In genomic region chr9:98962181-98962560, GRCh38 we compare ENCODE assay signal across 14 cellular contexts. TPM values are rescaled to one million over a fixed set of nuclear protein-coding genes. Genes with fewer than 3 reads are reported as not detected.
DNase-seq lines count a peak whose midpoint lies in the region; TF ChIP-seq lines count a peak whose summit lies in the region.
"Had no signal": no experiment of that assay in that cellular context is flagged by ENCODE, and none has a peak within 500 bp of the region (broad histone marks: within the 10 kb centered on the region; RNA-seq: fewer than 3 reads in every experiment).

No MANE protein-coding gene starts in this region.

- no peak for TF ChIP-seq CTCF in AG09319 (IDR thresholded peaks at IDR 0.05; ENCODE audit: low read depth, low read length)
- no peak for TF ChIP-seq CTCF in fibroblast of lung (conservative IDR thresholded peaks at IDR 0.05 in 1 of 2, IDR thresholded peaks at IDR 0.05 in 1 of 2; ENCODE audit: low read depth in 1 of 2, low read length in 2 of 2)
- no peak for TF ChIP-seq CTCF in osteoblast (IDR thresholded peaks at IDR 0.05; ENCODE audit: extremely low read depth, low read depth, low read length)

- H3K27ac ChIP-seq in fibroblast of lung (ENCODE audit: insufficient read depth, low read length) (peak overlapping the region; percentile 37), osteoblast (ENCODE audit: low read depth, low read length) (no peak overlapping the region)
- H3K27ac ChIP-seq: parathyroid adenoma had no signal

- H3K9ac ChIP-seq in fibroblast of lung (ENCODE audit: insufficient read depth, low read length) = no peak overlapping the region
- H3K9ac ChIP-seq: parathyroid adenoma had no signal

- H3K4me2 ChIP-seq in fibroblast of lung (ENCODE audit: extremely low read depth, insufficient read depth, low read length) = peak overlapping the region; percentile 29
- peak overlapping the region; percentile 30 for H3K4me2 ChIP-seq in osteoblast (ENCODE audit: insufficient read depth, low read length)

- H3K79me2 ChIP-seq in fibroblast of lung (ENCODE audit: control insufficient read depth, insufficient read depth, low read length) (no peaks in the 10 kb centered on the region), osteoblast (ENCODE audit: insufficient read depth, low read length) (no peaks in the 10 kb centered on the region)
- H3K79me2 ChIP-seq: parathyroid adenoma had no signal

- H3K4me3 ChIP-seq in fibroblast of lung (replicated peaks in 1 of 4; ENCODE audit: control extremely low read depth in 1 of 4, insufficient read depth in 1 of 4, low read depth in 3 of 4, low read length in 4 of 4) (no peak overlapping the region), osteoblast (ENCODE audit: insufficient read depth, low read length) (no peak overlapping the region)
- H3K4me3 ChIP-seq: mucosa of descending colon had no signal

- H4K20me1 ChIP-seq in fibroblast of lung (ENCODE audit: control insufficient read depth, extremely low read depth, insufficient read depth, low read length) (no peaks in the 10 kb centered on the region), osteoblast (ENCODE audit: insufficient read depth, low read length) (no peaks in the 10 kb centered on the region)

- DNase-seq in AG09319 (ENCODE audit: extremely low read depth, low read depth) (peak; percentile 96), M059J (ENCODE audit: low read depth) (peak; percentile 97), fibroblast of lung (ENCODE audit: low read depth in 2 of 2) (peak; percentile 43 to 78), osteoblast (ENCODE audit: insufficient read length, low spot score, missing footprints) (no peak), amygdala (lab: John Stamatoyannopoulos, UW) (no peak), retina (no peak), Ammon's horn (ENCODE audit: low spot score) (no peak)
- no peak for DNase-seq in stimulated activated CD4-positive, alpha-beta T cell treated with anti-CD3 and anti-CD28 coated beads, Interleukin-2, amount 100 ng/mL, for 48 hours
- DNase-seq: activated naive CD4-positive, alpha-beta T cell treated with anti-CD3 and anti-CD28 coated beads, Interleukin-2, amount 50 U/mL, for 16 hours; Caco-2; mucosa of descending colon; NCI-H2029; substantia nigra had no signal

- H3K4me1 ChIP-seq in fibroblast of lung (ENCODE audit: control insufficient read depth, extremely low read depth, insufficient read depth, low read length) (peaks cover 36% of the 10 kb centered on the region), osteoblast (ENCODE audit: insufficient read depth, low read length) (peaks cover 14% of the 10 kb centered on the region)
- H3K4me1 ChIP-seq: Caco-2, parathyroid adenoma had no signal

- H2AFZ ChIP-seq in fibroblast of lung (ENCODE audit: low read length) (no peak overlapping the region), osteoblast (ENCODE audit: low read length) (no peak overlapping the region)
- H2AFZ ChIP-seq: parathyroid adenoma had no signal

- no peaks in the 10 kb centered on the region for H3K27me3 ChIP-seq in fibroblast of lung (ENCODE audit: control insufficient read depth, insufficient read depth, low read length)
- peaks cover 23% of the 10 kb centered on the region for H3K27me3 ChIP-seq in osteoblast (ENCODE audit: insufficient read depth, low read length)

- H3K36me3 ChIP-seq in fibroblast of lung (ENCODE audit: control insufficient read depth, insufficient read depth, low read length) (no peaks in the 10 kb centered on the region), osteoblast (ENCODE audit: insufficient read depth, low read length) (no peaks in the 10 kb centered on the region)

- H3K9me3 ChIP-seq in fibroblast of lung (ENCODE audit: control insufficient read depth, insufficient read depth, low read depth, low read length) (no peaks in the 10 kb centered on the region), osteoblast (ENCODE audit: low read depth, low read length) (peaks cover 1% of the 10 kb centered on the region)
- H3K9me3 ChIP-seq: mucosa of descending colon had no signal

RNA-seq across cellular contexts. Expression of gene COL15A1, which starts 18.5 kb away (rescaled TPM):
- 2.9 and 4.2 TPM in 2 replicates for total RNA-seq in M059J (2014; rRNA removed; shearing (Covaris generic))
- total RNA-seq in fibroblast of lung (41.0 and 43.9 TPM in 2 replicates), osteoblast (8.0 and 29.3 TPM in 2 replicates)
- polyA plus RNA-seq in fibroblast of lung = 13.3 and 15.9 TPM in 2 replicates
- 13.1 and 15.3 TPM in 2 replicates for polyA plus RNA-seq in fibroblast of lung (2012)
- polyA minus RNA-seq in fibroblast of lung (ENCODE audit: low replicate concordance) = 12.2 and 12.6 TPM in 2 replicates
- total RNA-seq: Caco-2 had no signal

Comparison
In these comparisons a context has a peak if more than half of its experiments do, and no peak if none do; other contexts are left out.
1. DNase-seq: peak in AG09319 (single experiment), M059J (single experiment) and fibroblast of lung (2 of 2); none in osteoblast (single experiment), amygdala (0 of 56), retina (single experiment), Ammon's horn (single experiment) and stimulated activated CD4-positive, alpha-beta T cell treated with anti-CD3 and anti-CD28 coated beads, Interleukin-2, amount 100 ng/mL, for 48 hours (0 of 2).